6 cellular contexts compared by ENCODE assay signal in the genomic region with DNA sequence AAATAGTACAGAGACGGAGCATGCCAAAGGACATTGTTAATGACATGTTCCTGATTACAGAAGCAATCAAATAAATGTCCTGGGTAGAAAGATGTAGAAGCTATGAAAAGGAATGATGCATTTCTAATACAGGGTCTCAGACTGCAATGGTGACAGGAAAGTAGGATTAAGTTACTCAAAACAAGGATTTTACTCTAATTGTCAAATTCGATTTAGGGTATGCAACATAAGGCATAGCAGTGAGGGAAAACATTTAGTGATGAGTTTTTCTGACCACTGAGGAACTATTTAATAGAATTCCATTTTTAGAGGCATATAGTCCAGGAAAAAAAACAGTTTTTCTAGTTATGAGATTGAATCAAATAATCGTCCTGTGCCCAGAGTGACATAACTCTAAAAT.
"Had no signal": no experiment of that assay in that cellular context is flagged by ENCODE, and none has a peak within 500 bp of the region (broad histone marks: within the 10 kb centered on the region; RNA-seq: fewer than 3 reads in every experiment).

No MANE protein-coding gene starts in this region.

- ATAC-seq: HepG2, K562 had no signal

- DNase-seq: IMR-90, KBM-7 had no signal

- H3K4me3 ChIP-seq: K562 had no signal

- FAIRE-seq: HepG2, HTR-8/SVneo, K562 had no signal

- H3K27ac ChIP-seq: HL-60 had no signal
